9 cellular contexts compared by ENCODE assay signal in the genomic region with DNA sequence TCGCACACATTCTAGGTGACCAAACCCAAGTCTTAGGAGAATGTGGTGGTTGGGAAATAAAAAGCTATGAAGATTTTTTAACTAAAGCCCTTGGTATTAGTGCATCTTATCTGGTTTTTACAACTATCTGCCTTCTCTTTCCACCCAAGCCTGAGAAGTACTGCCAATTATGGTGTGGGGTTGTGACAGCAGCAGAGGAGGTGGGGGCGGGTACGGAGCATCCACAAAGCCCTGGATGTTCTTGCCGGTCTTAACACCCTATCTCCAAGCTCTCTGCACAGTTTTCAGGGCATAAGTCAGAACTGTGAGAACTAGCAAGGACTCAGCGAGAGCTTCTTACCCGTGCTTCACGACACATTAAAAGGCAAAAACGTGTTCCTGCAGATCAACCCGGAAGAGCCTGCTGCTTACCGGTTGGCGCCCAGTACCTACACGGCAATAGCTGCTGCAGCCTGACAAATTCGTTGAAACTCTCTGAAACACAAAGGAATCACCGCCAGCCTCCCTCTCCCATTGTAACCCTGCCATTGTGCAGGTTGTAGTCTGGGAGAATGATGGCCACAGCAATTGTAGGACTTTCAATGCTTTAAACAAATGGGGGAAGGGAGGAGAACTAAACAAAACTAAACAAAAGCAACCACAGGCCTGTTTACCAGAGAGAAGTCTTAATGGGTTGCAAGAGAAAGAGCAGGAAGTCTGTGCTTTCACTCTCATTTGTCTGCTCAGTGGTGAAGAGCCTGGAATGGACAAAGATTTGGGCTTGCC.
DNase-seq lines count a peak whose midpoint lies in the region; ATAC-seq and TF ChIP-seq lines count a peak whose summit lies in the region.
"Had no signal": no experiment of that assay in that cellular context is flagged by ENCODE, and none has a peak within 500 bp of the region (broad histone marks: within the 10 kb centered on the region; RNA-seq: fewer than 3 reads in every experiment).

No MANE protein-coding gene starts in this region.

- POLR2A ChIA-PET in activated CD4-positive, alpha-beta memory T cell treated with anti-CD3 and anti-CD28 coated beads for 36 hours (lab: Charles Lee), result interaction anchor here (0.6 to 1.2 kb wide), 3 partner anchors 26 to 516 kb away, joined by 3 read pairs; no protein-coding TSS in a partner anchor

- H3K4me1 Mint-ChIP-seq in activated CD4-positive, alpha-beta memory T cell treated with anti-CD3 and anti-CD28 coated beads for 36 hours (ENCODE audit: low read depth), result peaks cover 35% of the 10 kb centered on the region

- H3K27me3 ChIP-seq in MM.1S (replicated peaks; ENCODE audit: insufficient read depth, low read length) (no peaks in the 10 kb centered on the region), gastrocnemius medialis (no peaks in the 10 kb centered on the region)

- H3K27ac ChIP-seq in MM.1S (ENCODE audit: low read length) (no peak overlapping the region), gastrocnemius medialis (no peak overlapping the region)
- H3K27ac ChIP-seq: epithelial cell of prostate had no signal

- H3K9me3 Mint-ChIP-seq in activated CD4-positive, alpha-beta memory T cell treated with anti-CD3 and anti-CD28 coated beads for 36 hours, result peaks cover 6% of the 10 kb centered on the region

- no peak overlapping the region for H2AFZ ChIP-seq in MM.1S (ENCODE audit: low read length)

- TF ChIP-seq CTCF in MM.1S (IDR thresholded peaks at IDR 0.05; ENCODE audit: low read length), result no peak
- TF ChIP-seq CTCF in gastrocnemius medialis (IDR thresholded peaks at IDR 0.05 in 4 of 5, conservative IDR thresholded peaks at IDR 0.05 in 1 of 5), result no peak

- peaks cover 12% of the 10 kb centered on the region for H3F3A ChIP-seq in MM.1S (ENCODE audit: insufficient read depth, low read length)

- H3K4me3 ChIP-seq in MM.1S (ENCODE audit: low read length), result no peak overlapping the region
- no peak overlapping the region for H3K4me3 ChIP-seq in gastrocnemius medialis

- H4K20me1 ChIP-seq in MM.1S (ENCODE audit: insufficient read depth, low read length), result no peaks in the 10 kb centered on the region

- no peaks in the 10 kb centered on the region for H3K79me2 ChIP-seq in MM.1S (ENCODE audit: low read length)

- no peaks in the 10 kb centered on the region for H3K9me2 ChIP-seq in MM.1S (replicated peaks; ENCODE audit: insufficient read depth, low read length)

- in situ Hi-C loops in gastrocnemius medialis (cut with MboI; ENCODE audit: low sequenced_read_pairs in 4 of 4), result no loop called here

- H3K4me2 ChIP-seq in MM.1S (ENCODE audit: low read depth, low read length), result 0 out of 2 replicates have a peak overlapping the region, but pooled peaks have one; percentile 0

- TF ChIP-seq POLR2A in gastrocnemius medialis (IDR thresholded peaks at IDR 0.05), result no peak

- H3K36me3 ChIP-seq in MM.1S (replicated peaks; ENCODE audit: insufficient read depth, low read length), result no peaks in the 10 kb centered on the region
- no peaks in the 10 kb centered on the region for H3K36me3 ChIP-seq in gastrocnemius medialis

- intact Hi-C loops in activated CD4-positive, alpha-beta memory T cell treated with anti-CD3 and anti-CD28 coated beads for 36 hours (cut with micrococcal nuclease), result loop anchor here (1.0 to 2.0 kb wide), 2 partner anchors 30 to 52 kb away; no protein-coding TSS in a partner anchor
- intact Hi-C loops in gastrocnemius medialis (cut with DNase I; ENCODE audit: low total_unique reads), result no loop called here

- H3K9me3 ChIP-seq in MM.1S (replicated peaks; ENCODE audit: insufficient read depth, low read length) (no peaks in the 10 kb centered on the region), gastrocnemius medialis (no peaks in the 10 kb centered on the region)

- no peaks in the 10 kb centered on the region for H3K27me3 Mint-ChIP-seq in activated CD4-positive, alpha-beta memory T cell treated with anti-CD3 and anti-CD28 coated beads for 36 hours

- peak overlapping the region; percentile 49 for H3K4me3 Mint-ChIP-seq in activated CD4-positive, alpha-beta memory T cell treated with anti-CD3 and anti-CD28 coated beads for 36 hours

- DNase-seq in COR-L47 (lab: John Stamatoyannopoulos, UW) (peak; percentile 54), MM.1S (peak; percentile 67), iPS DF 19.7 (ENCODE audit: low read depth, low spot score) (peak; percentile 90), dedifferentiated amniotic fluid mesenchymal stem cell (ENCODE audit: extremely low spot score) (no peak), gastrocnemius medialis (no peak), NCI-H2196 (lab: John Stamatoyannopoulos, UW; ENCODE audit: unreplicated experiment) (no peak)
- peak; percentile 36 for DNase-seq in activated CD4-positive, alpha-beta memory T cell treated with anti-CD3 and anti-CD28 coated beads for 36 hours

- peak overlapping the region; percentile 71 for H3K27ac Mint-ChIP-seq in activated CD4-positive, alpha-beta memory T cell treated with anti-CD3 and anti-CD28 coated beads for 36 hours

- CTCF ChIA-PET in activated CD4-positive, alpha-beta memory T cell treated with anti-CD3 and anti-CD28 coated beads for 36 hours (lab: Charles Lee), result no interaction called here

- H3K4me1 ChIP-seq in MM.1S (ENCODE audit: low read length), result peaks cover 39% of the 10 kb centered on the region
- no peaks in the 10 kb centered on the region for H3K4me1 ChIP-seq in gastrocnemius medialis

- H3K36me3 Mint-ChIP-seq in activated CD4-positive, alpha-beta memory T cell treated with anti-CD3 and anti-CD28 coated beads for 36 hours, result no peaks in the 10 kb centered on the region

- ATAC-seq in gastrocnemius medialis, result no peak
- ATAC-seq in GM21447 (IDR thresholded peaks at IDR 0.05; ENCODE audit: unreplicated experiment), result no peak

- H3K9ac ChIP-seq in MM.1S (ENCODE audit: low read length), result no peak overlapping the region

Comparison
In these comparisons a context has a peak if more than half of its experiments do, and no peak if none do; other contexts are left out.
1. DNase-seq: peak in COR-L47 (single experiment), MM.1S (single experiment), activated CD4-positive, alpha-beta memory T cell treated with anti-CD3 and anti-CD28 coated beads for 36 hours (single experiment) and iPS DF 19.7 (single experiment); none in dedifferentiated amniotic fluid mesenchymal stem cell (single experiment), gastrocnemius medialis (0 of 2) and NCI-H2196 (single experiment).